8 cellular contexts compared by ENCODE assay signal in the genomic region with DNA sequence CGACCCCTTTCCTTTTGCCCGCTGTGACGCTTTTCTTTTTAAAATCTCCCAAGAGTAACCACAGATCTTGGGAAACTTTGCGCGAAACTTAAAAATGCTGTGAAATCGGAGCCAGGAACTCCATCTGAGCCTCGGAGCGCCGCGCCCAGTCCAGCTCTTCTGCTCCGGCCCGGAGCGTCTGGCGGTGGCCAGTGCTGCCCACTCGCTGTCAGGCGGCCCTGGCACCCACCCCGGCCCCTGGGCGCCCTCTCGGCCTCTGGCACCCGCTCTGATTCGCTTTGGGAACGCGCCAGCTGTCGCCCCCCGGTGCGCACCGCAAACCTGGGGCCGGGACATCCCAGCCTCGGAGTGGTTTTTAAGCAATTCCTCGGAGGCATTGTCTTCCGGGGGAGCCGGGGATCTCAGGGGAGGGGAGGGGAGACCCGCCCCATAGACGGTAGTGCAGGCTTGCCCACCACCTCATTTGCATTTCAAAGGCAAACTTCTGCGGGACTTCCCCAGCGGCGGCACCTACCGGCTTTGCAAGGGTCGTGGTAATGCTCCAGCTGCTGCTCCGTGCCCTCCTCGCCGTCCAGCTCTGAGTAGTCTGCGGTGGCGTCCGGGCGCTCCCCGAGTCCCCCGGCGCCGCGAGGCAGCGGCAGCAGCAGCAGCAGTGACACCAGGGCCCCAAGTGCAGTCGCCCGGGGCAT. TPM values are rescaled to one million over a fixed set of nuclear protein-coding genes. Genes with fewer than 3 reads are reported as not detected.
DNase-seq lines count a peak whose midpoint lies in the region; ATAC-seq and TF ChIP-seq lines count a peak whose summit lies in the region.

No MANE protein-coding gene starts in this region.

- no peak overlapping the region for H3K9ac ChIP-seq in HUES48 (ENCODE audit: low read depth, low read length)

- ATAC-seq in GM19025 (IDR thresholded peaks at IDR 0.05; ENCODE audit: low read depth, unreplicated experiment), result peak; percentile 53

- H3K27me3 ChIP-seq in HUES48 (ENCODE audit: control insufficient read depth, insufficient read depth, low read length) (peaks cover 54% of the 10 kb centered on the region), left ventricle myocardium inferior (ENCODE audit: low read depth) (no peaks in the 10 kb centered on the region)

- DNase-seq in AG08395 (ENCODE audit: low spot score) (peak; percentile 22), left ventricle myocardium inferior (peak; percentile 36), skeletal muscle cell (ENCODE audit: low read depth) (no peak), NCI-H2081 (lab: John Stamatoyannopoulos, UW) (no peak), NCI-H2107 (lab: John Stamatoyannopoulos, UW) (no peak)
- DNase-seq in activated gamma-delta T cell treated with anti-CD3 and anti-CD28 coated beads, Interleukin-2, amount 50 U/mL, for 16 hours (ENCODE audit: low read depth), result peak; percentile 14

- intact Hi-C loops in left ventricle myocardium inferior (cut with micrococcal nuclease), result loop anchor here (5.0 kb wide), 1 partner anchor 116 kb away; no protein-coding TSS in a partner anchor

- no peak for TF ChIP-seq CTCF in left ventricle myocardium inferior (IDR thresholded peaks at IDR 0.05; ENCODE audit: borderline replicate concordance)

- H3K4me1 ChIP-seq in HUES48 (ENCODE audit: control insufficient read depth, insufficient read depth, low read length) (peaks cover 26% of the 10 kb centered on the region), left ventricle myocardium inferior (peaks cover 29% of the 10 kb centered on the region)

- H3K4me3 ChIP-seq in HUES48 (ENCODE audit: low read depth, low read length) (peak overlapping the region; percentile 58), left ventricle myocardium inferior (peak overlapping the region; percentile 80), skeletal muscle cell (ENCODE audit: low read depth, low read length) (peak overlapping the region; percentile 57)

- H3K9me3 ChIP-seq in HUES48 (ENCODE audit: control insufficient read depth, insufficient read depth, low read length), result no peaks in the 10 kb centered on the region
- H3K9me3 ChIP-seq in left ventricle myocardium inferior (replicated peaks), result no peaks in the 10 kb centered on the region

- H3K27ac ChIP-seq in HUES48 (ENCODE audit: low read depth, low read length) (peak overlapping the region; percentile 65), left ventricle myocardium inferior (replicated peaks) (peak overlapping the region; percentile 85)

- H3K36me3 ChIP-seq in HUES48 (ENCODE audit: control insufficient read depth, insufficient read depth, low read length) (0 out of 2 replicates have a peak, but pooled peaks cover under 1% of the 10 kb centered on the region), left ventricle myocardium inferior (peaks cover 1% of the 10 kb centered on the region)

RNA-seq across cellular contexts. Expression of gene TLL2, which starts 0.6 kb away (rescaled TPM):
- 7.0 TPM for total RNA-seq in left ventricle myocardium inferior

Comparison
In these comparisons a context has a peak if more than half of its experiments do, and no peak if none do; other contexts are left out.
1. DNase-seq: peak in AG08395 (single experiment), activated gamma-delta T cell treated with anti-CD3 and anti-CD28 coated beads, Interleukin-2, amount 50 U/mL, for 16 hours (single experiment) and left ventricle myocardium inferior (single experiment); none in skeletal muscle cell (single experiment), NCI-H2081 (0 of 2) and NCI-H2107 (single experiment).
2. Peak in every context shown above with its lines, with median percentiles within 50 percentile points of each other: H3K4me3 ChIP-seq.